Comparison of ENCODE assay signal across 9 cellular contexts in genomic region chr15:23467110-23467600, GRCh38. TPM values are rescaled to one million over a fixed set of nuclear protein-coding genes. Genes with fewer than 3 reads are reported as not detected.
DNase-seq lines count a peak whose midpoint lies in the region; ATAC-seq, FAIRE-seq and TF ChIP-seq lines count a peak whose summit lies in the region.
"Had no signal": no experiment of that assay in that cellular context is flagged by ENCODE, and none has a peak within 500 bp of the region (broad histone marks: within the 10 kb centered on the region; RNA-seq: fewer than 3 reads in every experiment).

No MANE protein-coding gene starts in this region.

- intact Hi-C loops in heart left ventricle (cut with DNase I) (loop anchor here in 4 of 10 donors (5.0 to 10.0 kb wide), 2 partner anchors 430 to 432 kb away; partner anchors contain the start of gene TUBGCP5 (in 4 of the 4)), Right ventricle myocardium inferior (cut with DNase I) (loop anchor here (10.0 kb wide), 1 partner anchor 432 kb away; the partner anchor contains the start of gene TUBGCP5)

- no peak for FAIRE-seq in small intestine (lab: Jason Lieb, UNC)
- FAIRE-seq: GM18507 had no signal

- TF ChIP-seq CTCF in heart left ventricle (IDR thresholded peaks at IDR 0.05) (peak in 11 of 12 donors; percentile 20 to 58 (median 45)), OCI-LY3 (IDR thresholded peaks at IDR 0.05; ENCODE audit: low read depth, low read length) (peak; percentile 54), fibroblast of lung (conservative IDR thresholded peaks at IDR 0.05 in 1 of 2, IDR thresholded peaks at IDR 0.05 in 1 of 2; ENCODE audit: low read depth in 1 of 2, low read length in 2 of 2) (peak in 1 of 2 donors; percentile 7)

- H2AFZ ChIP-seq in OCI-LY3 (ENCODE audit: low read depth, low read length) (no peak overlapping the region), fibroblast of lung (ENCODE audit: low read length) (no peak overlapping the region)

- no peak for TF ChIP-seq POLR2A in heart left ventricle (IDR thresholded peaks at IDR 0.05)

- WGBS in heart left ventricle, 4 donors, result 71 to 81% (median 80%) methylated on average over 3 of the region's 3 CpGs
- 77 to 86% (median 78%) methylated on average over 3 of the region's 3 CpGs for WGBS in small intestine, 3 donors

- DNase-seq in heart left ventricle (no peak), Right ventricle myocardium inferior (ENCODE audit: missing footprints) (no peak), fibroblast of lung (ENCODE audit: low read depth in 2 of 2) (peak; percentile 16 to 34), small intestine (peak; percentile 19)

- H3K36me3 ChIP-seq in heart left ventricle (no peaks in the 10 kb centered on the region), OCI-LY3 (replicated peaks; ENCODE audit: low read depth, low read length) (no peaks in the 10 kb centered on the region), fibroblast of lung (ENCODE audit: control insufficient read depth, insufficient read depth, low read length) (no peaks in the 10 kb centered on the region), small intestine (ENCODE audit: control insufficient read depth in 2 of 2, insufficient read depth in 2 of 2, low read length in 2 of 2) (no peaks in the 10 kb centered on the region)

- H3K9me3 ChIP-seq in heart left ventricle, result no peaks in the 10 kb centered on the region
- no peaks in the 10 kb centered on the region for H3K9me3 ChIP-seq in OCI-LY3 (ENCODE audit: insufficient read depth, low read length)
- H3K9me3 ChIP-seq in fibroblast of lung (ENCODE audit: control insufficient read depth, insufficient read depth, low read depth, low read length), result no peaks in the 10 kb centered on the region
- H3K9me3 ChIP-seq in small intestine (ENCODE audit: control insufficient read depth, low read depth), result no peaks in the 10 kb centered on the region

- ATAC-seq in heart left ventricle (peak in 3 of 4 donors; percentile 41 to 51 (median 48)), Right ventricle myocardium inferior (no peak), HG03097 (IDR thresholded peaks at IDR 0.05; ENCODE audit: low FRiP score, unreplicated experiment) (no peak), GM19035 (IDR thresholded peaks at IDR 0.05; ENCODE audit: unreplicated experiment) (no peak), HG03565 (IDR thresholded peaks at IDR 0.05; ENCODE audit: unreplicated experiment) (no peak)

- H3K4me2 ChIP-seq in OCI-LY3 (ENCODE audit: low read length) (no peak overlapping the region), fibroblast of lung (ENCODE audit: extremely low read depth, insufficient read depth, low read length) (no peak overlapping the region)

- H3K9ac ChIP-seq in OCI-LY3 (ENCODE audit: low read length) (no peak overlapping the region), fibroblast of lung (ENCODE audit: insufficient read depth, low read length) (no peak overlapping the region)

- H3K4me3 ChIP-seq in heart left ventricle (no peak overlapping the region), OCI-LY3 (ENCODE audit: low read length) (no peak overlapping the region), fibroblast of lung (replicated peaks in 1 of 4; ENCODE audit: control extremely low read depth in 1 of 4, insufficient read depth in 1 of 4, low read depth in 3 of 4, low read length in 4 of 4) (no peak overlapping the region), small intestine (ENCODE audit: low read depth in 1 of 2, low read length in 2 of 2) (no peak overlapping the region)

- H3K79me2 ChIP-seq in OCI-LY3 (ENCODE audit: low read length) (no peaks in the 10 kb centered on the region), fibroblast of lung (ENCODE audit: control insufficient read depth, insufficient read depth, low read length) (no peaks in the 10 kb centered on the region)

- H3K27me3 ChIP-seq in heart left ventricle, result peaks cover 0 to 3% (median 0%) of the 10 kb centered on the region in 9 donors
- peaks cover 4% of the 10 kb centered on the region; the same call in 1 of the 2 replicates for H3K27me3 ChIP-seq in OCI-LY3 (ENCODE audit: low read depth, low read length)
- H3K27me3 ChIP-seq in fibroblast of lung (ENCODE audit: control insufficient read depth, insufficient read depth, low read length), result no peaks in the 10 kb centered on the region
- no peaks in the 10 kb centered on the region for H3K27me3 ChIP-seq in small intestine (ENCODE audit: control insufficient read depth in 2 of 2, insufficient read depth in 2 of 2, low read length in 2 of 2)

- H3K27ac ChIP-seq in heart left ventricle (no peak overlapping the region), OCI-LY3 (ENCODE audit: low read length) (no peak overlapping the region), fibroblast of lung (ENCODE audit: insufficient read depth, low read length) (no peak overlapping the region), small intestine (ENCODE audit: low read depth in 1 of 2, low read length in 1 of 2) (no peak overlapping the region)

- H4K20me1 ChIP-seq in OCI-LY3 (ENCODE audit: insufficient read depth, low read length), result no peaks in the 10 kb centered on the region
- H4K20me1 ChIP-seq in fibroblast of lung (ENCODE audit: control insufficient read depth, extremely low read depth, insufficient read depth, low read length), result no peaks in the 10 kb centered on the region

- H3K4me1 ChIP-seq in heart left ventricle (no peaks in the 10 kb centered on the region), OCI-LY3 (ENCODE audit: low read length) (no peaks in the 10 kb centered on the region), fibroblast of lung (ENCODE audit: control insufficient read depth, extremely low read depth, insufficient read depth, low read length) (no peaks in the 10 kb centered on the region), small intestine (ENCODE audit: control insufficient read depth in 2 of 2, insufficient read depth in 1 of 2, low read depth in 1 of 2, low read length in 1 of 2) (no peaks in the 10 kb centered on the region)

RNA-seq across cellular contexts. Expression of gene GOLGA6L2, which starts 20.1 kb away (rescaled TPM):
- total RNA-seq in heart left ventricle, result not detected
- polyA plus RNA-seq in heart left ventricle, result not detected
- not detected for total RNA-seq in Right ventricle myocardium inferior
- total RNA-seq in fibroblast of lung, result not detected in 2 replicates
- not detected in 2 replicates for polyA plus RNA-seq in fibroblast of lung
- polyA plus RNA-seq in fibroblast of lung (2012), result not detected in 2 replicates
- polyA minus RNA-seq in fibroblast of lung (ENCODE audit: low replicate concordance), result not detected in 2 replicates
- polyA plus RNA-seq in small intestine, result not detected

Comparison
In these comparisons a context has a peak if more than half of its experiments do, and no peak if none do; other contexts are left out.
1. ATAC-seq: peak in heart left ventricle (3 of 4); none in Right ventricle myocardium inferior (single experiment), HG03097 (single experiment), GM19035 (single experiment) and HG03565 (single experiment).
2. DNase-seq: peak in fibroblast of lung (2 of 2) and small intestine (single experiment); none in heart left ventricle (0 of 5) and Right ventricle myocardium inferior (single experiment).